1 cellular context compared by ENCODE assay signal in genomic region chr5:96968614-96969013, GRCh38.
TF ChIP-seq lines count a peak whose summit lies in the region.

No MANE protein-coding gene starts in this region.

TF ChIP-seq in IMR-90, 13 proteins besides CTCF, POLR2A, EP300 and RAD21 (continued from another document):
- TF ChIP-seq MAFK (IDR thresholded peaks at IDR 0.05; ENCODE audit: low read depth, low read length) = no peak
- no peak for TF ChIP-seq BHLHE40 (IDR thresholded peaks at IDR 0.05; ENCODE audit: low read depth, low read length)
